Comparison of ENCODE assay signal across 21 cellular contexts in genomic region chr18:55432307-55433040, GRCh38.
DNase-seq lines count a peak whose midpoint lies in the region; ATAC-seq, FAIRE-seq and TF ChIP-seq lines count a peak whose summit lies in the region.
"Had no signal": no experiment of that assay in that cellular context is flagged by ENCODE, and none has a peak within 500 bp of the region (broad histone marks: within the 10 kb centered on the region; RNA-seq: fewer than 3 reads in every experiment).

No MANE protein-coding gene starts in this region.

- TF ChIP-seq POLR2A in uterus (IDR thresholded peaks at IDR 0.05) = no peak

- H3K27me3 Mint-ChIP-seq in brain = no peaks in the 10 kb centered on the region
- H3K27me3 Mint-ChIP-seq in naive B cell = no peaks in the 10 kb centered on the region

- H3K4me1 Mint-ChIP-seq in brain (peaks cover 51% of the 10 kb centered on the region), naive B cell (peaks cover 17 to 20% (median 19%) of the 10 kb centered on the region in 3 donors)

- H3K27me3 ChIP-seq in BLaER1 = no peaks in the 10 kb centered on the region
- H3K27me3 ChIP-seq in Karpas-422 (ENCODE audit: low read length) = no peaks in the 10 kb centered on the region
- H3K27me3 ChIP-seq in uterus = no peaks in the 10 kb centered on the region
- no peaks in the 10 kb centered on the region for H3K27me3 ChIP-seq in pancreas
- H3K27me3 ChIP-seq: Peyer's patch, SJCRH30 had no signal

- no peak for TF ChIP-seq CTCF in brain (conservative IDR thresholded peaks at IDR 0.05)
- no peak for TF ChIP-seq CTCF in uterus (IDR thresholded peaks at IDR 0.05)
- no peak for TF ChIP-seq CTCF in pancreas (IDR thresholded peaks at IDR 0.05)

- peaks cover 28% of the 10 kb centered on the region for H3K9me3 ChIP-seq in BLaER1
- no peaks in the 10 kb centered on the region for H3K9me3 ChIP-seq in Karpas-422 (ENCODE audit: low read length)
- H3K9me3 ChIP-seq in uterus = no peaks in the 10 kb centered on the region
- H3K9me3 ChIP-seq in pancreas = no peaks in the 10 kb centered on the region
- H3K9me3 ChIP-seq: Peyer's patch, SJCRH30 had no signal

- H3K27ac Mint-ChIP-seq in brain (peak overlapping the region in 4 of 5 experiments; percentile 17 to 74 (median 52)), naive B cell (peak overlapping the region in 4 of 6 donors; percentile 39 to 70 (median 60))

- H4K20me1 ChIP-seq in BLaER1 = peaks cover 19% of the 10 kb centered on the region
- H4K20me1 ChIP-seq in Karpas-422 (ENCODE audit: insufficient read depth, low read depth, low read length) = no peaks in the 10 kb centered on the region

- 73 to 82% methylated on average over 3 of the region's 3 CpGs for WGBS in pancreas, 2 donors

- H3K4me1 ChIP-seq in BLaER1 (peaks cover 62% of the 10 kb centered on the region), Karpas-422 (ENCODE audit: low read length) (peaks cover 91% of the 10 kb centered on the region), uterus (no peaks in the 10 kb centered on the region), pancreas (no peaks in the 10 kb centered on the region)
- H3K4me1 ChIP-seq: Peyer's patch, SJCRH30 had no signal

- FAIRE-seq in pancreas (lab: Jason Lieb, UNC) = no peak
- FAIRE-seq: A204.1, HepG2 had no signal

- H3K36me3 Mint-ChIP-seq in brain (peaks cover 17% of the 10 kb centered on the region), naive B cell (no peaks in the 10 kb centered on the region)

- peaks cover 63% of the 10 kb centered on the region for H3K79me2 ChIP-seq in Karpas-422 (ENCODE audit: low read length)

- no peak overlapping the region for H3K4me3 ChIP-seq in BLaER1
- H3K4me3 ChIP-seq in Karpas-422 (ENCODE audit: low read length) = peak overlapping the region; percentile 9; the same call in 1 of the 2 replicates
- no peak overlapping the region for H3K4me3 ChIP-seq in uterus
- H3K4me3 ChIP-seq in pancreas = no peak overlapping the region
- H3K4me3 ChIP-seq: Peyer's patch, SJCRH30 had no signal

- no peak for ATAC-seq in naive B cell (ENCODE audit: low read depth in 2 of 2)
- ATAC-seq in GM18519 (IDR thresholded peaks at IDR 0.05; ENCODE audit: low FRiP score, unreplicated experiment) = no peak
- ATAC-seq in pancreas = no peak
- ATAC-seq in GM21737 (IDR thresholded peaks at IDR 0.05; ENCODE audit: unreplicated experiment) = no peak
- ATAC-seq: HepG2 had no signal

- H3K27ac ChIP-seq in BLaER1 (peak overlapping the region; percentile 7; the same call in 1 of the 2 replicates), Karpas-422 (ENCODE audit: low read length) (peak overlapping the region; percentile 98), uterus (peak overlapping the region in 1 of 2 donors; percentile 39), pancreas (no peak overlapping the region)
- H3K27ac ChIP-seq: HL-60, Peyer's patch, SJCRH30 had no signal

- H3K4me2 ChIP-seq in BLaER1 (peak overlapping the region; percentile 38; the same call in 1 of the 2 replicates), Karpas-422 (ENCODE audit: low read depth, low read length, poor library complexity, severe bottlenecking) (peak overlapping the region; percentile 60)

- intact Hi-C loops in uterus (cut with DNase I; ENCODE audit: low total_unique reads) = no loop called here
- intact Hi-C loops in pancreas (cut with DNase I) = no loop called here

- H3K9ac ChIP-seq in BLaER1 = no peak overlapping the region
- peak overlapping the region; percentile 58 for H3K9ac ChIP-seq in Karpas-422 (ENCODE audit: low read length)

- H3K36me3 ChIP-seq in BLaER1 = peaks cover 43% of the 10 kb centered on the region
- H3K36me3 ChIP-seq in Karpas-422 (ENCODE audit: insufficient read depth, low read length) = no peaks in the 10 kb centered on the region
- H3K36me3 ChIP-seq in uterus = no peaks in the 10 kb centered on the region
- H3K36me3 ChIP-seq in pancreas = no peaks in the 10 kb centered on the region
- H3K36me3 ChIP-seq: Peyer's patch, SJCRH30 had no signal

- H2AFZ ChIP-seq in Karpas-422 (ENCODE audit: low read length) = no peak overlapping the region

- DNase-seq in Karpas-422 (peak; percentile 51), naive B cell (no peak), uterus (no peak), pancreas (no peak)
- DNase-seq: DMS79, KG1, NCI-H1105, NCI-H146, NCI-H2029, NCI-H226, NCI-H510A treated with DMSO at 0.1 percent for 48 hours, NCI-H748 treated with DMSO at 0.1 percent for 48 hours, Peyer's patch, SJCRH30 had no signal

- H3K9me3 Mint-ChIP-seq in brain = no peaks in the 10 kb centered on the region
- H3K9me3 Mint-ChIP-seq in naive B cell = peaks cover 0 to 4% (median 0%) of the 10 kb centered on the region in 7 donors

- no peak overlapping the region for H3K4me3 Mint-ChIP-seq in brain
- H3K4me3 Mint-ChIP-seq in naive B cell = no peak overlapping the region

- H3K9me2 ChIP-seq in Karpas-422 (replicated peaks; ENCODE audit: insufficient read depth, low read length) = no peaks in the 10 kb centered on the region

Comparison
In these comparisons a context has a peak if more than half of its experiments do, and no peak if none do; other contexts are left out.
1. H3K27ac ChIP-seq: peak in BLaER1 (single experiment) and Karpas-422 (single experiment); none in pancreas (0 of 4).